3 cellular contexts compared by ENCODE assay signal in genomic region chr4:83496085-83496917, GRCh38. TPM values are rescaled to one million over a fixed set of nuclear protein-coding genes. Genes with fewer than 3 reads are reported as not detected.
"Had no signal": no experiment of that assay in that cellular context is flagged by ENCODE, and none has a peak within 500 bp of the region (broad histone marks: within the 10 kb centered on the region; RNA-seq: fewer than 3 reads in every experiment).

No MANE protein-coding gene starts in this region.

RNA-seq across cellular contexts. Expression of gene GPAT3, which starts 39.6 kb away (rescaled TPM):
- total RNA-seq: neural crest cell, occipital lobe, osteocyte had no signal
